24 cellular contexts compared by ENCODE assay signal in the genomic region with DNA sequence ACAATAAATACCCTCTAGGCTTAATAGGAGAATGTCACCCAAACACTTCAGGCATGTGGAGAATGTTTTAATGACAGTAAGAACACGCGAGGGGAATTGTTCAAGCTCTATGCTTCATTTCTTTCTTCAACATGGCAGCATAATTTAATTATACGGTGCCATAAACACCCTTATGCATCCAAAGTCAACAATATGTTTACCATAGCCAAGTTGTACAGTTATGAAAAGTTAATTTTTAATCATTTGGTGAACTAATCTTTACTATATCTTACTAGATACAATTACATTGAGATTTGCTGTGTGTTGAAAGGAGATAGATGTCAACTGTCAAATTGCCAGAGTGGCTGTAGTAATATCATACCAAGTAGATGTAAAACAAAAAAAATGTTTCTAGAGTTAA.
"Had no signal": no experiment of that assay in that cellular context is flagged by ENCODE, and none has a peak within 500 bp of the region (broad histone marks: within the 10 kb centered on the region; RNA-seq: fewer than 3 reads in every experiment).

No MANE protein-coding gene starts in this region.

- H2AFZ ChIP-seq: hepatocyte had no signal

- H3K27me3 ChIP-seq: colonic mucosa, esophagus squamous epithelium, gastroesophageal sphincter, heart left ventricle, hepatocyte, left lung had no signal

- H3K79me2 ChIP-seq: hepatocyte had no signal

- FAIRE-seq: endometrium, frontal cortex, kidney had no signal

- H3K4me1 ChIP-seq: colonic mucosa, esophagus squamous epithelium, left lung, lower lobe of right lung had no signal

- ATAC-seq: effector memory CD8-positive, alpha-beta T cell; esophagus mucosa; gastroesophageal sphincter; heart left ventricle; left lung; left ventricle myocardium superior; lower lobe of right lung had no signal

- H3K9me3 ChIP-seq: colonic mucosa, esophagus squamous epithelium, gastroesophageal sphincter, lower lobe of right lung had no signal

- H3K27ac ChIP-seq: colonic mucosa, epithelial cell of prostate, esophagus squamous epithelium, gastroesophageal sphincter, heart left ventricle, hepatocyte, left lung, lower lobe of right lung had no signal

- H3K4me2 ChIP-seq: hepatocyte had no signal

- H3K36me3 ChIP-seq: colonic mucosa, esophagus squamous epithelium, gastroesophageal sphincter, heart left ventricle, left lung, lower lobe of right lung had no signal

- H3K4me3 ChIP-seq: colonic mucosa, esophagus squamous epithelium, gastroesophageal sphincter, heart left ventricle, hepatocyte, left lung, lower lobe of right lung had no signal

- DNase-seq: colonic mucosa; cortex of kidney; effector CD8-positive, alpha-beta T cell; effector memory CD8-positive, alpha-beta T cell; endodermal cell; erythroblast; esophagus squamous epithelium; foreskin fibroblast; heart left ventricle; hypothalamus; immature natural killer cell; islet precursor cell; kidney; kidney glomerular epithelial cell; left lung; left ventricle myocardium superior; lower lobe of right lung; mesenchymal stem cell had no signal
